ENCODE assay signal across 20 cellular contexts in genomic region chr6:52403086-52403485, GRCh38. TPM values are rescaled to one million over a fixed set of nuclear protein-coding genes. Genes with fewer than 3 reads are reported as not detected.
DNase-seq lines count a peak whose midpoint lies in the region; ATAC-seq and TF ChIP-seq lines count a peak whose summit lies in the region.
"Had no signal": no experiment of that assay in that cellular context is flagged by ENCODE, and none has a peak within 500 bp of the region (broad histone marks: within the 10 kb centered on the region; RNA-seq: fewer than 3 reads in every experiment).

No MANE protein-coding gene starts in this region.

- peak overlapping the region; percentile 82 for H3K27ac Mint-ChIP-seq in T-helper 17 cell

- H3K27ac ChIP-seq in left ventricle myocardium inferior (replicated peaks) (peak overlapping the region; percentile 40), mucosa of rectum (ENCODE audit: low read depth in 2 of 2, low read length in 2 of 2) (peak overlapping the region; percentile 77 to 83), testis (no peak overlapping the region), tibial artery (no peak overlapping the region)
- H3K27ac ChIP-seq: BLaER1, KMS-11, SK-N-MC had no signal

- H3K36me3 Mint-ChIP-seq in T-helper 17 cell (ENCODE audit: low read depth) = peaks cover 7% of the 10 kb centered on the region
- H3K36me3 Mint-ChIP-seq: IgD-negative memory B cell had no signal

- intact Hi-C loops in left ventricle myocardium inferior (cut with micrococcal nuclease) (loop anchor here (5.0 kb wide), 1 partner anchor 116 kb away; no protein-coding TSS in a partner anchor), Right ventricle myocardium inferior (cut with DNase I) (loop anchor here (10.0 kb wide), 1 partner anchor 592 kb away; the partner anchor contains the start of gene GSTA4), testis (cut with DNase I; ENCODE audit: low total_unique reads) (no loop called here), tibial artery (cut with DNase I; ENCODE audit: low total_unique reads) (no loop called here)

- H3K9me3 ChIP-seq in left ventricle myocardium inferior (replicated peaks) (no peaks in the 10 kb centered on the region), T-helper 17 cell (ENCODE audit: control insufficient read depth, low read length, poor library complexity, severe bottlenecking) (no peaks in the 10 kb centered on the region), mucosa of rectum (ENCODE audit: control insufficient read depth in 2 of 2, low read length in 2 of 2) (no peaks in the 10 kb centered on the region), testis (no peaks in the 10 kb centered on the region), tibial artery (no peaks in the 10 kb centered on the region)
- H3K9me3 ChIP-seq: BLaER1 had no signal

- no peak for TF ChIP-seq CTCF in left ventricle myocardium inferior (IDR thresholded peaks at IDR 0.05; ENCODE audit: borderline replicate concordance)
- TF ChIP-seq CTCF in testis (IDR thresholded peaks at IDR 0.05) = no peak
- TF ChIP-seq CTCF in tibial artery (IDR thresholded peaks at IDR 0.05) = no peak

- WGBS in testis, 2 donors = 67 to 82% methylated on average over 20 to 26 of the region's 26 CpGs

- H3K9ac ChIP-seq in mucosa of rectum (ENCODE audit: low read depth in 1 of 2, low read length in 2 of 2) = no peak overlapping the region
- H3K9ac ChIP-seq: BLaER1, KMS-11 had no signal

- H3K4me3 ChIP-seq in left ventricle myocardium inferior (no peak overlapping the region), mucosa of rectum (ENCODE audit: low read length in 2 of 2) (no peak overlapping the region), testis (peak overlapping the region; percentile 29 to 48), tibial artery (no peak overlapping the region)
- H3K4me3 ChIP-seq: BLaER1, SK-N-MC had no signal

- H3K27me3 Mint-ChIP-seq in T-helper 17 cell = no peaks in the 10 kb centered on the region
- H3K27me3 Mint-ChIP-seq: IgD-negative memory B cell had no signal

- no peak for ATAC-seq in Right ventricle myocardium inferior
- ATAC-seq in T-helper 17 cell = no peak
- ATAC-seq: CD8-positive, alpha-beta T cell; HCT116 had no signal

- peaks cover 10% of the 10 kb centered on the region for H3K36me3 ChIP-seq in left ventricle myocardium inferior
- H3K36me3 ChIP-seq in mucosa of rectum (ENCODE audit: control insufficient read depth in 2 of 2, insufficient read depth in 2 of 2, low read length in 2 of 2) = peaks cover 22 to 28% of the 10 kb centered on the region in 2 donors
- H3K36me3 ChIP-seq in testis (ENCODE audit: low read depth, missing control alignments) = no peaks in the 10 kb centered on the region
- peaks cover 5 to 10% (median 5%) of the 10 kb centered on the region in 3 donors for H3K36me3 ChIP-seq in tibial artery

- no peak for DNase-seq in left ventricle myocardium inferior
- no peak for DNase-seq in Right ventricle myocardium inferior (ENCODE audit: missing footprints)
- DNase-seq in T-helper 17 cell = no peak
- DNase-seq in testis = peak; percentile 57
- no peak for DNase-seq in HCEC 1CT
- no peak for DNase-seq in NCI-H2081 treated with DMSO at 0.1 percent for 48 hours (lab: John Stamatoyannopoulos, UW)
- no peak for DNase-seq in tibial artery
- DNase-seq: CD8-positive, alpha-beta T cell; DMS79 treated with DMSO at 0.1 percent for 48 hours; GF-D8; MM.1S; NCI-H2227 treated with DMSO at 0.1 percent for 48 hours; NCI-H526 treated with DMSO at 0.1 percent for 48 hours; SIG-M5 had no signal

- peaks cover 25% of the 10 kb centered on the region for H3K4me1 Mint-ChIP-seq in T-helper 17 cell

- peaks cover 3% of the 10 kb centered on the region for H3K4me1 ChIP-seq in left ventricle myocardium inferior
- H3K4me1 ChIP-seq in mucosa of rectum (ENCODE audit: control insufficient read depth in 2 of 2, insufficient read depth in 2 of 2, low read length in 2 of 2) = peaks cover 26% of the 10 kb centered on the region in 2 donors
- peaks cover 9% of the 10 kb centered on the region for H3K4me1 ChIP-seq in testis
- H3K4me1 ChIP-seq in tibial artery = no peaks in the 10 kb centered on the region

- TF ChIP-seq POLR2A in testis (IDR thresholded peaks at IDR 0.05) = no peak

- H3K4me3 Mint-ChIP-seq in T-helper 17 cell = no peak overlapping the region
- H3K4me3 Mint-ChIP-seq: CD8-positive, alpha-beta T cell; IgD-negative memory B cell had no signal

- no peaks in the 10 kb centered on the region for H3K27me3 ChIP-seq in left ventricle myocardium inferior (ENCODE audit: low read depth)
- H3K27me3 ChIP-seq in mucosa of rectum (ENCODE audit: control insufficient read depth in 2 of 2, insufficient read depth in 2 of 2, low read length in 2 of 2) = no peaks in the 10 kb centered on the region
- H3K27me3 ChIP-seq in testis = no peaks in the 10 kb centered on the region
- no peaks in the 10 kb centered on the region for H3K27me3 ChIP-seq in tibial artery
- H3K27me3 ChIP-seq: BLaER1 had no signal

RNA-seq across cellular contexts. Expression of gene EFHC1, which starts 17.1 kb away (rescaled TPM):
- total RNA-seq in left ventricle myocardium inferior (5.7 TPM), Right ventricle myocardium inferior (4.8 TPM), T-helper 17 cell (1 to 10 TPM; 5.3 to 7.5 TPM), testis (10 to 100 TPM; 41.8 to 62.9 TPM)
- polyA plus RNA-seq in testis (ENCODE audit: insufficient read depth, low read depth, low replicate concordance) = 133 TPM

RNA-seq across cellular contexts. Expression of gene PAQR8, which starts 41.1 kb away (rescaled TPM):
- total RNA-seq in left ventricle myocardium inferior = 2.0 TPM
- total RNA-seq in Right ventricle myocardium inferior = 1.9 TPM
- total RNA-seq in T-helper 17 cell = 1 to 10 TPM; 3.6 to 7.7 TPM
- 10 to 100 TPM in 1 of 2 donors, 1 to 10 TPM in 1; 9.0 to 11.0 TPM for total RNA-seq in testis
- 8.3 TPM for polyA plus RNA-seq in testis (ENCODE audit: insufficient read depth, low read depth, low replicate concordance)

Comparison
In these comparisons a context has a peak if more than half of its experiments do, and no peak if none do; other contexts are left out.
1. H3K27ac ChIP-seq: peak in left ventricle myocardium inferior (single experiment) and mucosa of rectum (2 of 2); none in testis (0 of 2) and tibial artery (0 of 2).
2. H3K4me3 ChIP-seq: peak in testis (2 of 2); none in left ventricle myocardium inferior (single experiment), mucosa of rectum (0 of 2) and tibial artery (0 of 2).
3. intact Hi-C loops: an anchor here in left ventricle myocardium inferior (5.0 kb wide) and Right ventricle myocardium inferior (10.0 kb wide); none called in testis and tibial artery.